In the genomic region with DNA sequence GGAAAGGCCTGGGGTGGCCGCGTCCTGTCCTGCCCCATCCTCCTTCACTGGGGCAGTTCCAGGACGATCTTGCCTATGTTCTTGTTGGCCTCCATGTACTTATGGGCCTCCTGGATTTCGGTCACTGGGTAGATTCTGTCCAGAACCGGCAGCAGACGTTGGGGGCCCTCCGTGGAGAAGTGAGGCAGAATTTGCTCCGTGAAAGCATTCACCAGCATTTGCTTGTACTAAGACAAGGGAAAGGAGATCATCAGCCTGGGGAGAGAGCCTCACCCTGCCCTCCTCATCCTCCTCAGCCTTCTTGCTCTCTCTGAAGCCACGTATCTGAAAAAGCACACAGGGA, we compare ENCODE assay signal across 8 cellular contexts. TPM values are rescaled to one million over a fixed set of nuclear protein-coding genes. Genes with fewer than 3 reads are reported as not detected.
DNase-seq lines count a peak whose midpoint lies in the region; ATAC-seq and TF ChIP-seq lines count a peak whose summit lies in the region.

No MANE protein-coding gene starts in this region.

- peaks cover 14% of the 10 kb centered on the region for H3K36me3 Mint-ChIP-seq in chondrocyte (ENCODE audit: low read depth)

- H3K4me3 Mint-ChIP-seq in chondrocyte (ENCODE audit: unreplicated experiment) = peak overlapping the region; percentile 99

- intact Hi-C loops in Right ventricle myocardium superior (cut with DNase I) (loop anchor here (5.0 kb wide), 1 partner anchor 150 kb away; a partner anchor contains a TSS), aorta (cut with DNase I) (loop anchor here (2.0 to 5.0 kb wide), 2 partner anchors 27 to 150 kb away; a partner anchor contains a TSS)

- no peak for DNase-seq in cardiac muscle cell (ENCODE audit: low read depth in 1 of 2, low spot score in 1 of 2)
- no peak for DNase-seq in Right ventricle myocardium superior
- no peak for DNase-seq in chondrocyte (ENCODE audit: low spot score)
- no peak for DNase-seq in aorta
- DNase-seq in stimulated activated CD4-positive, alpha-beta T cell treated with anti-CD3 and anti-CD28 coated beads, Interleukin-2, amount 100 ng/mL, for 48 hours = no peak

- H3K4me1 ChIP-seq in cardiac muscle cell (ENCODE audit: low read depth) (no peaks in the 10 kb centered on the region), mesodermal cell (ENCODE audit: control insufficient read depth, insufficient read depth, low read length, poor library complexity, severe bottlenecking) (peaks cover 4% of the 10 kb centered on the region), aorta (ENCODE audit: control insufficient read depth in 1 of 2, insufficient read depth in 2 of 2, low read length in 2 of 2) (no peaks in the 10 kb centered on the region)

- H3K27me3 ChIP-seq in cardiac muscle cell (no peaks in the 10 kb centered on the region), aorta (ENCODE audit: control insufficient read depth in 1 of 2, insufficient read depth in 2 of 2, low read length in 1 of 2) (no peaks in the 10 kb centered on the region)

- TF ChIP-seq CTCF in cardiac muscle cell (IDR thresholded peaks at IDR 0.05; ENCODE audit: low read depth, low read length) (no peak), chondrocyte (IDR thresholded peaks at IDR 0.05) (no peak)

- peak overlapping the region; percentile 32 for H3K27ac ChIP-seq in cardiac muscle cell
- peak overlapping the region; percentile 41 for H3K27ac ChIP-seq in mesodermal cell (ENCODE audit: low read depth, low read length, severe bottlenecking)
- H3K27ac ChIP-seq in aorta (ENCODE audit: low read depth in 1 of 2, low read length in 2 of 2) = peak overlapping the region; percentile 20 to 90

- WGBS in mesodermal cell (ENCODE audit: insufficient coverage in 2 of 2), 2 experiments = 75 to 77% methylated on average over 8 of the region's 9 CpGs
- 1 to 2% methylated on average over 9 of the region's 9 CpGs for WGBS in aorta, 2 donors

- H3K36me3 ChIP-seq in cardiac muscle cell (peaks cover 10% of the 10 kb centered on the region), mesodermal cell (ENCODE audit: control insufficient read depth, insufficient read depth, low read length) (peaks cover 57% of the 10 kb centered on the region), aorta (ENCODE audit: control insufficient read depth in 1 of 2, insufficient read depth in 2 of 2, low read length in 1 of 2) (peaks cover 0 to 2% of the 10 kb centered on the region in 2 donors)

- H3K9me3 ChIP-seq in cardiac muscle cell (ENCODE audit: low read depth) = no peaks in the 10 kb centered on the region
- no peaks in the 10 kb centered on the region for H3K9me3 ChIP-seq in mesodermal cell (ENCODE audit: control insufficient read depth, low read length)
- no peaks in the 10 kb centered on the region for H3K9me3 ChIP-seq in aorta (ENCODE audit: control insufficient read depth, low read length)

- no peaks in the 10 kb centered on the region for H3K27me3 Mint-ChIP-seq in chondrocyte (ENCODE audit: low read depth)

- H3K4me1 Mint-ChIP-seq in chondrocyte (ENCODE audit: low read depth) = peaks cover 32% of the 10 kb centered on the region

- H3K27ac Mint-ChIP-seq in chondrocyte (ENCODE audit: unreplicated experiment) = peak overlapping the region; percentile 99

- ATAC-seq in Right ventricle myocardium superior (ENCODE audit: poor library complexity) (no peak), aorta (ENCODE audit: low FRiP score) (no peak), GM18511 (IDR thresholded peaks at IDR 0.05; ENCODE audit: unreplicated experiment) (no peak), HG03095 (IDR thresholded peaks at IDR 0.05; ENCODE audit: unreplicated experiment) (no peak)

- no peaks in the 10 kb centered on the region for H3K9me3 Mint-ChIP-seq in chondrocyte (ENCODE audit: low read depth)

- H3K4me3 ChIP-seq in cardiac muscle cell (peak overlapping the region; percentile 72), mesodermal cell (ENCODE audit: extremely low read depth, insufficient read depth, low read length, poor library complexity, severe bottlenecking) (peak overlapping the region; percentile 5), aorta (ENCODE audit: low read length in 2 of 2) (peak overlapping the region in 1 of 2 donors; percentile 65)

RNA-seq across cellular contexts. Expression of a gene that starts 1.4 kb away (rescaled TPM):
- total RNA-seq in cardiac muscle cell = 88.5 and 133 TPM in 2 replicates
- 238 and 292 TPM in 2 replicates for polyA plus RNA-seq in cardiac muscle cell
- 47.7 TPM for total RNA-seq in Right ventricle myocardium superior
- total RNA-seq in chondrocyte = 67.0 to 81.9 TPM (median 72.0 TPM) in 3 replicates
- 165 TPM for polyA plus RNA-seq in mesodermal cell (2013, experiment 1 of 2)
- polyA plus RNA-seq in mesodermal cell (2013, experiment 2 of 2) = 179 TPM
- total RNA-seq in aorta = 10 to 100 TPM; 54.4 to 60.5 TPM
- polyA plus RNA-seq in aorta = 100 to 1,000 TPM; 115 to 158 TPM

RNA-seq across cellular contexts. Expression of a gene that starts 7.1 kb away (rescaled TPM):
- 25.4 and 55.5 TPM in 2 replicates for total RNA-seq in cardiac muscle cell
- polyA plus RNA-seq in cardiac muscle cell = 31.6 and 70.2 TPM in 2 replicates
- 15.4 TPM for total RNA-seq in Right ventricle myocardium superior
- 48.6 to 56.7 TPM (median 51.7 TPM) in 3 replicates for total RNA-seq in chondrocyte
- 35.4 TPM for polyA plus RNA-seq in mesodermal cell (2013, experiment 1 of 2)
- polyA plus RNA-seq in mesodermal cell (2013, experiment 2 of 2) = 35.0 TPM
- total RNA-seq in aorta = 10 to 100 TPM in 1 of 2 donors, 1 to 10 TPM in 1; 7.3 to 21.0 TPM
- polyA plus RNA-seq in aorta = 10 to 100 TPM; 30.2 to 35.5 TPM

RNA-seq across cellular contexts. Expression of a gene that starts 28.0 kb away (rescaled TPM):
- total RNA-seq in cardiac muscle cell (39.4 and 43.1 TPM in 2 replicates), Right ventricle myocardium superior (3.1 TPM), chondrocyte (10.4 to 18.2 TPM (median 16.2 TPM) in 3 replicates), aorta (1 to 10 TPM; 5.9 to 7.3 TPM)
- polyA plus RNA-seq in cardiac muscle cell (46.3 and 63.6 TPM in 2 replicates), aorta (10 to 100 TPM; 18.7 to 24.8 TPM)
- 43.1 TPM for polyA plus RNA-seq in mesodermal cell (2013, experiment 1 of 2)
- 40.1 TPM for polyA plus RNA-seq in mesodermal cell (2013, experiment 2 of 2)

RNA-seq across cellular contexts. Expression of a gene that starts 30.3 kb away (rescaled TPM):
- total RNA-seq in cardiac muscle cell = 7.7 and 8.1 TPM in 2 replicates
- 6.8 and 8.2 TPM in 2 replicates for polyA plus RNA-seq in cardiac muscle cell
- total RNA-seq in Right ventricle myocardium superior = 7.3 TPM
- total RNA-seq in chondrocyte = 10.6 to 12.6 TPM (median 12.5 TPM) in 3 replicates
- polyA plus RNA-seq in mesodermal cell (2013, experiment 1 of 2) = 10.3 TPM
- polyA plus RNA-seq in mesodermal cell (2013, experiment 2 of 2) = 9.7 TPM
- total RNA-seq in aorta = 10 to 100 TPM in 1 of 2 donors, 1 to 10 TPM in 1; 8.3 to 11.2 TPM
- polyA plus RNA-seq in aorta = 1 to 10 TPM; 1.3 to 3.5 TPM

RNA-seq across cellular contexts. Expression of a gene that starts 45.6 kb away (rescaled TPM):
- total RNA-seq in cardiac muscle cell (3.2 TPM in 1 of 2 replicates, not detected in the other), Right ventricle myocardium superior (0.46 TPM), chondrocyte (1.3 to 1.4 TPM (median 1.3 TPM) in 3 replicates), aorta (under 1 TPM in 1 of 2 donors, not detected in 1; 0.93 TPM)
- polyA plus RNA-seq in cardiac muscle cell (0.36 and 1.9 TPM in 2 replicates), aorta (under 1 TPM; 0.26 to 0.63 TPM)
- polyA plus RNA-seq in mesodermal cell (2013, experiment 1 of 2) = 0.81 TPM
- polyA plus RNA-seq in mesodermal cell (2013, experiment 2 of 2) = 0.91 TPM
